ENCODE assay signal across 1 cellular context in the genomic region with DNA sequence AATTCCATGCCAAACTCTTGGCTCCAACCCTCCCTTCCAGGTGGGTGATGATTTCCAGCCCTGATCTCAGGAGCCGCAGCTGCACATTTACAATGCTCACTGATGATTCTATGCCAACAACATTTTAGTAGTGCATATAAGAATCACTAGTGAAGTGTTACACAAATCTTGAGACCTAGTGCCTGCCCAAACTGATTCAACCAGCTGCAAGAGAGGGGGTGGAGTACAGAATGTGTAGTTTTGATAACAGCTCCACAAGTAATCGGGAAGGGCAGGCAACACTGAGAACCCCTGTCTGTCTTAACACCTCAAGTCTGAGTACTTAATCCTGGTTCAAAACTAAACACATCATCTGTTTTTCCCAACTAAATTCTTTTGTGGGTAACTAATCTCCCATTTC.
A peak's percentile ranks its signal among the peaks of the same experiment; 100 is the strongest.
TF ChIP-seq lines count a peak whose summit lies in the region.

No MANE protein-coding gene starts in this region.

TF ChIP-seq in K562, 482 proteins besides CTCF, POLR2A, EP300 and RAD21 (continued from another document):
- TF ChIP-seq ZNF518B (CRISPR knock-in tag; IDR thresholded peaks at IDR 0.05): no peak
- TF ChIP-seq MIER1 (IDR thresholded peaks at IDR 0.05; ENCODE audit: low read depth): no peak
- TF ChIP-seq ZFP36 (IDR thresholded peaks at IDR 0.05; ENCODE audit: low read depth, low read length, partially characterized antibody): no peak
- no peak for TF ChIP-seq BCL6 (CRISPR knock-in tag; IDR thresholded peaks at IDR 0.05)
- no peak for TF ChIP-seq CHAMP1 (IDR thresholded peaks at IDR 0.05)
- no peak for TF ChIP-seq ZZZ3 (IDR thresholded peaks at IDR 0.05)
- no peak for TF ChIP-seq BACH1 (tag; IDR thresholded peaks at IDR 0.05)
- TF ChIP-seq SIN3B (IDR thresholded peaks at IDR 0.05; ENCODE audit: low read depth): no peak
- TF ChIP-seq, protein P1, sequence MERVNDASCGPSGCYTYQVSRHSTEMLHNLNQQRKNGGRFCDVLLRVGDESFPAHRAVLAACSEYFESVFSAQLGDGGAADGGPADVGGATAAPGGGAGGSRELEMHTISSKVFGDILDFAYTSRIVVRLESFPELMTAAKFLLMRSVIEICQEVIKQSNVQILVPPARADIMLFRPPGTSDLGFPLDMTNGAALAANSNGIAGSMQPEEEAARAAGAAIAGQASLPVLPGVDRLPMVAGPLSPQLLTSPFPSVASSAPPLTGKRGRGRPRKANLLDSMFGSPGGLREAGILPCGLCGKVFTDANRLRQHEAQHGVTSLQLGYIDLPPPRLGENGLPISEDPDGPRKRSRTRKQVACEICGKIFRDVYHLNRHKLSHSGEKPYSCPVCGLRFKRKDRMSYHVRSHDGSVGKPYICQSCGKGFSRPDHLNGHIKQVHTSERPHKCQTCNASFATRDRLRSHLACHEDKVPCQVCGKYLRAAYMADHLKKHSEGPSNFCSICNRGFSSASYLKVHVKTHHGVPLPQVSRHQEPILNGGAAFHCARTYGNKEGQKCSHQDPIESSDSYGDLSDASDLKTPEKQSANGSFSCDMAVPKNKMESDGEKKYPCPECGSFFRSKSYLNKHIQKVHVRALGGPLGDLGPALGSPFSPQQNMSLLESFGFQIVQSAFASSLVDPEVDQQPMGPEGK (CRISPR knock-in tag; IDR thresholded peaks at IDR 0.05; ENCODE audit: borderline replicate concordance): no peak
- TF ChIP-seq MCM7 (IDR thresholded peaks at IDR 0.05): no peak
- no peak for TF ChIP-seq ZBTB17 (CRISPR knock-in tag; IDR thresholded peaks at IDR 0.05)
- TF ChIP-seq PML (IDR thresholded peaks at IDR 0.05; ENCODE audit: low read length): peak; percentile 75; the same call in 1 of the 2 replicates
- TF ChIP-seq SIN3A (IDR thresholded peaks at IDR 0.05; ENCODE audit: borderline replicate concordance in 2 of 2, control insufficient read depth in 1 of 2, low read depth in 2 of 2, low read length in 2 of 2): no peak
- peak; percentile 64 for TF ChIP-seq EGR1 (conservative IDR thresholded peaks at IDR 0.05)
- peak; percentile 87 for TF ChIP-seq TCF3 (CRISPR knock-in tag; IDR thresholded peaks at IDR 0.05)
- TF ChIP-seq HNRNPH1 (optimal IDR thresholded peaks at IDR 0.05; ENCODE audit: low read depth, low read length): no peak
- TF ChIP-seq FOXJ3 (CRISPR knock-in tag; IDR thresholded peaks at IDR 0.05): no peak
- TF ChIP-seq RCOR1 (IDR thresholded peaks at IDR 0.05; ENCODE audit: borderline replicate concordance in 1 of 2, low read depth in 2 of 2, low read length in 2 of 2): peak in 1 of 2 experiments; percentile 87; a peak in 1 of 4 replicates
- TF ChIP-seq CBX5 (IDR thresholded peaks at IDR 0.05; ENCODE audit: borderline replicate concordance, low read depth): no peak
- no peak for TF ChIP-seq NUFIP1 (IDR thresholded peaks at IDR 0.05; ENCODE audit: partially characterized antibody)
- peak; percentile 80 for TF ChIP-seq CBFA2T2 (conservative IDR thresholded peaks at IDR 0.05)
- no peak for TF ChIP-seq ZNF589 (CRISPR knock-in tag; IDR thresholded peaks at IDR 0.05; ENCODE audit: low read depth)
- no peak for TF ChIP-seq UBTF (IDR thresholded peaks at IDR 0.05; ENCODE audit: borderline replicate concordance in 1 of 2, low read depth in 2 of 2, low read length in 2 of 2)
- TF ChIP-seq, protein P2, sequence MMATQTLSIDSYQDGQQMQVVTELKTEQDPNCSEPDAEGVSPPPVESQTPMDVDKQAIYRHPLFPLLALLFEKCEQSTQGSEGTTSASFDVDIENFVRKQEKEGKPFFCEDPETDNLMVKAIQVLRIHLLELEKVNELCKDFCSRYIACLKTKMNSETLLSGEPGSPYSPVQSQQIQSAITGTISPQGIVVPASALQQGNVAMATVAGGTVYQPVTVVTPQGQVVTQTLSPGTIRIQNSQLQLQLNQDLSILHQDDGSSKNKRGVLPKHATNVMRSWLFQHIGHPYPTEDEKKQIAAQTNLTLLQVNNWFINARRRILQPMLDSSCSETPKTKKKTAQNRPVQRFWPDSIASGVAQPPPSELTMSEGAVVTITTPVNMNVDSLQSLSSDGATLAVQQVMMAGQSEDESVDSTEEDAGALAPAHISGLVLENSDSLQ (IDR thresholded peaks at IDR 0.05): peak; percentile 37; the same call in 1 of the 2 replicates
- TF ChIP-seq HDGF (IDR thresholded peaks at IDR 0.05): no peak
- no peak for TF ChIP-seq E2F1 (CRISPR knock-in tag; IDR thresholded peaks at IDR 0.05)
- TF ChIP-seq MTA3 (IDR thresholded peaks at IDR 0.05; ENCODE audit: borderline replicate concordance): 0 out of 2 replicates have a peak, but pooled peaks have one; percentile 35
- peak; percentile 7; the same call in 1 of the 2 replicates for TF ChIP-seq JUND (IDR thresholded peaks at IDR 0.05; ENCODE audit: borderline replicate concordance, low read depth, low read length)
- no peak; the same call in 2 of the 3 replicates for TF ChIP-seq JUND (tag; IDR thresholded peaks at IDR 0.05; ENCODE audit: borderline replicate concordance, low read depth, low read length)
- no peak for TF ChIP-seq RFX1 (IDR thresholded peaks at IDR 0.05)
- peak; percentile 51 for TF ChIP-seq CCNT2 (IDR thresholded peaks at IDR 0.05; ENCODE audit: borderline replicate concordance, extremely low read depth, insufficient read length, low read depth, low read length)
- TF ChIP-seq BCOR (IDR thresholded peaks at IDR 0.05): no peak
- TF ChIP-seq PPARD (CRISPR knock-in tag; IDR thresholded peaks at IDR 0.05): no peak
- TF ChIP-seq SRSF3 (IDR thresholded peaks at IDR 0.05; ENCODE audit: insufficient read depth, low read length): no peak
- no peak for TF ChIP-seq CGGBP1 (CRISPR knock-in tag; IDR thresholded peaks at IDR 0.05)
- TF ChIP-seq PHF8 (IDR thresholded peaks at IDR 0.05; ENCODE audit: borderline replicate concordance, low read length): no peak
- TF ChIP-seq ZNF318 (IDR thresholded peaks at IDR 0.05; ENCODE audit: borderline replicate concordance in 1 of 2, low read depth in 1 of 2): no peak
